Comparison of ENCODE assay signal across 10 cellular contexts in genomic region chr16:1019234-1019933, GRCh38. TPM values are rescaled to one million over a fixed set of nuclear protein-coding genes. Genes with fewer than 3 reads are reported as not detected.
DNase-seq lines count a peak whose midpoint lies in the region; ATAC-seq and TF ChIP-seq lines count a peak whose summit lies in the region.
"Had no signal": no experiment of that assay in that cellular context is flagged by ENCODE, and none has a peak within 500 bp of the region (broad histone marks: within the 10 kb centered on the region; RNA-seq: fewer than 3 reads in every experiment).

No MANE protein-coding gene starts in this region.

- DNase-seq in Right ventricle myocardium inferior (ENCODE audit: missing footprints) = no peak
- no peak for DNase-seq in cardiac septum (ENCODE audit: low spot score)
- peak; percentile 23 to 43 for DNase-seq in lung microvascular endothelial cell (ENCODE audit: low read depth in 2 of 2)
- no peak for DNase-seq in vagina (ENCODE audit: extremely low spot score in 2 of 2)
- no peak for DNase-seq in SW 1271 (lab: John Stamatoyannopoulos, UW)
- DNase-seq in activated effector memory CD4-positive, alpha-beta T cell treated with Interleukin-2 at 50 U/mL for 16 hours = no peak
- no peak for DNase-seq in stimulated activated CD4-positive, alpha-beta T cell treated with anti-CD3 and anti-CD28 coated beads, Interleukin-2, amount 100 ng/mL, for 24 hours

- H3K27me3 ChIP-seq in vagina = no peaks in the 10 kb centered on the region

- peak overlapping the region; percentile 26 to 27 for H3K4me3 ChIP-seq in vagina

- peaks cover 12% of the 10 kb centered on the region for H3K4me1 ChIP-seq in vagina

- H3K9me3 ChIP-seq in vagina = no peaks in the 10 kb centered on the region

- TF ChIP-seq POLR2A in vagina (IDR thresholded peaks at IDR 0.05) = no peak

- intact Hi-C loops in Right ventricle myocardium inferior (cut with DNase I) (no loop called here), cardiac septum (cut with DNase I) (no loop called here), vagina (cut with DNase I) (no loop called here)

- H3K36me3 ChIP-seq in vagina = no peaks in the 10 kb centered on the region

- H3K27ac ChIP-seq in cingulate gyrus (ENCODE audit: low read depth, low read length) (peak overlapping the region; percentile 90), vagina (no peak overlapping the region)

- ATAC-seq in Right ventricle myocardium inferior = peak; percentile 73

- no peak for TF ChIP-seq CTCF in vagina (IDR thresholded peaks at IDR 0.05)

RNA-seq across cellular contexts. Expression of gene SOX8, which starts 37.8 kb away (rescaled TPM):
- total RNA-seq in Right ventricle myocardium inferior (0.89 TPM), cardiac septum (1.8 TPM), lung microvascular endothelial cell (0.22 and 0.60 TPM in 2 replicates), vagina (0.74 TPM)

RNA-seq across cellular contexts. Expression of gene LMF1, which starts 48.6 kb away (rescaled TPM):
- total RNA-seq in Right ventricle myocardium inferior = 8.1 TPM
- total RNA-seq in cardiac septum = 8.4 TPM
- total RNA-seq in lung microvascular endothelial cell = 6.3 and 8.9 TPM in 2 replicates
- 26.0 TPM for total RNA-seq in vagina

RNA-seq across cellular contexts. Expression of gene SSTR5, which starts 53.2 kb away (rescaled TPM):
- total RNA-seq in Right ventricle myocardium inferior = 14.7 TPM
- total RNA-seq in cardiac septum = 0.57 TPM
- 0.20 and 0.22 TPM in 2 replicates for total RNA-seq in lung microvascular endothelial cell
- 0.98 TPM for total RNA-seq in vagina
- total RNA-seq: B cell, neural crest cell had no signal

Comparison
In these comparisons a context has a peak if more than half of its experiments do, and no peak if none do; other contexts are left out.
1. DNase-seq: peak in lung microvascular endothelial cell (2 of 2); none in Right ventricle myocardium inferior (single experiment), cardiac septum (single experiment), vagina (0 of 2), SW 1271 (0 of 2), activated effector memory CD4-positive, alpha-beta T cell treated with Interleukin-2 at 50 U/mL for 16 hours (single experiment) and stimulated activated CD4-positive, alpha-beta T cell treated with anti-CD3 and anti-CD28 coated beads, Interleukin-2, amount 100 ng/mL, for 24 hours (0 of 2).